In genomic region chr4:8478371-8478770, GRCh38 we compare ENCODE assay signal across 1 cellular context.
TF ChIP-seq lines count a peak whose summit lies in the region.

No MANE protein-coding gene starts in this region.

TF ChIP-seq in SK-N-SH treated with all-trans-retinoic acid at 6 μM for 48 hours, 23 proteins besides CTCF, POLR2A, EP300 and RAD21 (continued from another document):
- TF ChIP-seq GLIS3 (CRISPR knock-in tag; IDR thresholded peaks at IDR 0.05) (no peak), ZC3H10 (CRISPR knock-in tag; IDR thresholded peaks at IDR 0.05) (no peak), BACH2 (CRISPR knock-in tag; IDR thresholded peaks at IDR 0.05; ENCODE audit: borderline replicate concordance) (no peak), ARNTL (CRISPR knock-in tag; IDR thresholded peaks at IDR 0.05; ENCODE audit: borderline replicate concordance, low read depth) (no peak), TCF4 (CRISPR knock-in tag; IDR thresholded peaks at IDR 0.05; ENCODE audit: borderline replicate concordance) (no peak), TOX (CRISPR knock-in tag; IDR thresholded peaks at IDR 0.05; ENCODE audit: borderline replicate concordance) (no peak), ISL1 (CRISPR knock-in tag; IDR thresholded peaks at IDR 0.05) (no peak)
- TF ChIP-seq, protein P1, sequence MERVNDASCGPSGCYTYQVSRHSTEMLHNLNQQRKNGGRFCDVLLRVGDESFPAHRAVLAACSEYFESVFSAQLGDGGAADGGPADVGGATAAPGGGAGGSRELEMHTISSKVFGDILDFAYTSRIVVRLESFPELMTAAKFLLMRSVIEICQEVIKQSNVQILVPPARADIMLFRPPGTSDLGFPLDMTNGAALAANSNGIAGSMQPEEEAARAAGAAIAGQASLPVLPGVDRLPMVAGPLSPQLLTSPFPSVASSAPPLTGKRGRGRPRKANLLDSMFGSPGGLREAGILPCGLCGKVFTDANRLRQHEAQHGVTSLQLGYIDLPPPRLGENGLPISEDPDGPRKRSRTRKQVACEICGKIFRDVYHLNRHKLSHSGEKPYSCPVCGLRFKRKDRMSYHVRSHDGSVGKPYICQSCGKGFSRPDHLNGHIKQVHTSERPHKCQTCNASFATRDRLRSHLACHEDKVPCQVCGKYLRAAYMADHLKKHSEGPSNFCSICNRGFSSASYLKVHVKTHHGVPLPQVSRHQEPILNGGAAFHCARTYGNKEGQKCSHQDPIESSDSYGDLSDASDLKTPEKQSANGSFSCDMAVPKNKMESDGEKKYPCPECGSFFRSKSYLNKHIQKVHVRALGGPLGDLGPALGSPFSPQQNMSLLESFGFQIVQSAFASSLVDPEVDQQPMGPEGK (CRISPR knock-in tag; IDR thresholded peaks at IDR 0.05; ENCODE audit: borderline replicate concordance), result no peak
- TF ChIP-seq, protein P2, sequence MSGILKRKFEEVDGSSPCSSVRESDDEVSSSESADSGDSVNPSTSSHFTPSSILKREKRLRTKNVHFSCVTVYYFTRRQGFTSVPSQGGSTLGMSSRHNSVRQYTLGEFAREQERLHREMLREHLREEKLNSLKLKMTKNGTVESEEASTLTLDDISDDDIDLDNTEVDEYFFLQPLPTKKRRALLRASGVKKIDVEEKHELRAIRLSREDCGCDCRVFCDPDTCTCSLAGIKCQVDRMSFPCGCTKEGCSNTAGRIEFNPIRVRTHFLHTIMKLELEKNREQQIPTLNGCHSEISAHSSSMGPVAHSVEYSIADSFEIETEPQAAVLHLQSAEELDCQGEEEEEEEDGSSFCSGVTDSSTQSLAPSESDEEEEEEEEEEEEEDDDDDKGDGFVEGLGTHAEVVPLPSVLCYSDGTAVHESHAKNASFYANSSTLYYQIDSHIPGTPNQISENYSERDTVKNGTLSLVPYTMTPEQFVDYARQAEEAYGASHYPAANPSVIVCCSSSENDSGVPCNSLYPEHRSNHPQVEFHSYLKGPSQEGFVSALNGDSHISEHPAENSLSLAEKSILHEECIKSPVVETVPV (CRISPR knock-in tag; IDR thresholded peaks at IDR 0.05), result no peak
TF ChIP-seq in SK-N-SH treated with all-trans-retinoic acid at 6 μM for 48 hours: peak in this region for 0.
